9 cellular contexts compared by ENCODE assay signal in the genomic region with DNA sequence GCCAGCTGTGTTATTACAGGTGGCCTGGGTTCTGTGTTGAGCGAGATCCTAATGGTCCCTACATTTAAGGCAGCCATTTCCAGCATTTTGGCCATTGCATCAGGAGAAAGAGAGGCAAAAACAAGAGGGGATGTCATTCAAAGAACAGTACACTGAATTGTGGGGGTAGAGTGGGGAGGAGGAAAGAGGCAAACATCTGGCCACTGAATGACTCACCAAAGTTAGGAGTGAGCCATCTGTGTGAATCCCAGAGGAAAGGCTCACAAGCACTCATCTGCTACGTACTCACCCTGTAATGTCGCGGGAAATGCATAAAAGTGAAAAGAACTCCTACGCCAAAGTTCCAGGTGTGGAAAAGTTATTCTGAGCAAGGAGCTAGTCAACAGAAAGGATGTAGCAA. TPM values are rescaled to one million over a fixed set of nuclear protein-coding genes. Genes with fewer than 3 reads are reported as not detected.
A peak's percentile ranks its signal among the peaks of the same experiment; 100 is the strongest.
DNase-seq lines count a peak whose midpoint lies in the region; ATAC-seq and TF ChIP-seq lines count a peak whose summit lies in the region.
"Had no signal": no experiment of that assay in that cellular context is flagged by ENCODE, and none has a peak within 500 bp of the region (broad histone marks: within the 10 kb centered on the region; RNA-seq: fewer than 3 reads in every experiment).

No MANE protein-coding gene starts in this region.

- H3K27me3 Mint-ChIP-seq in nephron progenitor cell (ENCODE audit: low read depth, poor library complexity) = peaks cover 4% of the 10 kb centered on the region

- intact Hi-C loops in sigmoid colon (cut with DNase I) = no loop called here

- peak overlapping the region; percentile 72 for H3K4me3 Mint-ChIP-seq in nephron progenitor cell

- peaks cover 20% of the 10 kb centered on the region for H3K36me3 Mint-ChIP-seq in nephron progenitor cell (ENCODE audit: low read depth)

- peak overlapping the region; percentile 99 for H3K27ac Mint-ChIP-seq in nephron progenitor cell

- H3K4me1 Mint-ChIP-seq in nephron progenitor cell = peaks cover 47% of the 10 kb centered on the region

- H3K27me3 ChIP-seq in sigmoid colon = no peaks in the 10 kb centered on the region

- H3K4me3 ChIP-seq in sigmoid colon = no peak overlapping the region

- TF ChIP-seq POLR2A in sigmoid colon (IDR thresholded peaks at IDR 0.05) = no peak

- WGBS in sigmoid colon, 2 donors = 66 to 82% methylated on average over 5 of the region's 5 CpGs

- peaks cover 14% of the 10 kb centered on the region for H3K9me3 Mint-ChIP-seq in nephron progenitor cell

- H3K27ac ChIP-seq in sigmoid colon = peak overlapping the region in 1 of 4 donors; percentile 52

- DNase-seq in DMS 273 (lab: John Stamatoyannopoulos, UW; ENCODE audit: unreplicated experiment) (peak; percentile 95), NCI-H82 treated with DMSO at 0.1 percent for 48 hours (lab: John Stamatoyannopoulos, UW; ENCODE audit: unreplicated experiment) (peak; percentile 31), fibroblast of gingiva (ENCODE audit: low read depth) (peak; percentile 72), nephron progenitor cell (no peak), sigmoid colon (no peak), DMS79 treated with DMSO at 0.1 percent for 48 hours (lab: John Stamatoyannopoulos, UW) (no peak)
- DNase-seq: DMS153 had no signal

- ATAC-seq in GM19035 (IDR thresholded peaks at IDR 0.05; ENCODE audit: unreplicated experiment) = no peak
- ATAC-seq in GM19395 (IDR thresholded peaks at IDR 0.05; ENCODE audit: unreplicated experiment) = no peak

- no peak for TF ChIP-seq EP300 in sigmoid colon (IDR thresholded peaks at IDR 0.05)

- no peaks in the 10 kb centered on the region for H3K36me3 ChIP-seq in sigmoid colon

- TF ChIP-seq CTCF in nephron progenitor cell (IDR thresholded peaks at IDR 0.05) (no peak), sigmoid colon (IDR thresholded peaks at IDR 0.05) (no peak)

- peaks cover 0 to 15% (median 0%) of the 10 kb centered on the region in 4 donors for H3K4me1 ChIP-seq in sigmoid colon

- no peaks in the 10 kb centered on the region for H3K9me3 ChIP-seq in sigmoid colon

RNA-seq across cellular contexts. Expression of a gene that starts 20.1 kb away (rescaled TPM):
- not detected for total RNA-seq in sigmoid colon
- not detected for polyA plus RNA-seq in sigmoid colon

RNA-seq across cellular contexts. Expression of a gene that starts 23.2 kb away (rescaled TPM):
- total RNA-seq in sigmoid colon = 1,000 to 10,000 TPM; 3,681 to 6,264 (median 5,219) TPM
- polyA plus RNA-seq in sigmoid colon = 1,000 to 10,000 TPM; 3,816 to 6,374 (median 4,477) TPM

RNA-seq across cellular contexts. Expression of a gene that starts 37.9 kb away (rescaled TPM):
- not detected for total RNA-seq in sigmoid colon
- polyA plus RNA-seq in sigmoid colon = under 1 TPM in 1 of 3 donors, not detected in 2; 0.03 TPM

RNA-seq across cellular contexts. Expression of a gene that starts 49.7 kb away (rescaled TPM):
- total RNA-seq in sigmoid colon = 1 to 10 TPM; 1.1 to 4.9 (median 2.8) TPM
- polyA plus RNA-seq in sigmoid colon = 1 to 10 TPM in 2 of 3 donors, under 1 TPM in 1; 0.46 to 8.9 (median 1.2) TPM

Comparison
In these comparisons a context has a peak if more than half of its experiments do, and no peak if none do; other contexts are left out.
1. DNase-seq: peak in DMS 273 (single experiment), NCI-H82 treated with DMSO at 0.1 percent for 48 hours (single experiment) and fibroblast of gingiva (single experiment); none in nephron progenitor cell (single experiment), sigmoid colon (single experiment) and DMS79 treated with DMSO at 0.1 percent for 48 hours (single experiment).